10 cellular contexts compared by ENCODE assay signal in genomic region chr2:64062840-64063239, GRCh38. TPM values are rescaled to one million over a fixed set of nuclear protein-coding genes. Genes with fewer than 3 reads are reported as not detected.
DNase-seq lines count a peak whose midpoint lies in the region; ATAC-seq, FAIRE-seq and TF ChIP-seq lines count a peak whose summit lies in the region.
"Had no signal": no experiment of that assay in that cellular context is flagged by ENCODE, and none has a peak within 500 bp of the region (broad histone marks: within the 10 kb centered on the region; RNA-seq: fewer than 3 reads in every experiment).

No MANE protein-coding gene starts in this region.

- intact Hi-C loops in left colon (cut with DNase I, micrococcal nuclease) = no loop called here

- peaks cover 2% of the 10 kb centered on the region for H3K9me3 Mint-ChIP-seq in chondrocyte (ENCODE audit: low read depth)
- H3K9me3 Mint-ChIP-seq: IgD-negative memory B cell had no signal

- H3K27ac Mint-ChIP-seq in chondrocyte (ENCODE audit: unreplicated experiment) = no peak overlapping the region

- H3K9me2 ChIP-seq in DOHH2 (replicated peaks; ENCODE audit: control insufficient read depth, low read length) = no peaks in the 10 kb centered on the region

- H3K4me2 ChIP-seq in DOHH2 (ENCODE audit: low read length) = peak overlapping the region; percentile 62

- peak; percentile 68 for ATAC-seq in left colon

- peaks cover 91% of the 10 kb centered on the region for H3K4me1 ChIP-seq in DOHH2 (ENCODE audit: control insufficient read depth, low read length)
- H3K4me1 ChIP-seq in effector memory CD4-positive, alpha-beta T cell (ENCODE audit: control insufficient read depth, insufficient read depth, low read length, poor library complexity, severe bottlenecking) = no peaks in the 10 kb centered on the region

- H3K4me3 Mint-ChIP-seq in chondrocyte (ENCODE audit: unreplicated experiment) = no peak overlapping the region

- H3K4me3 ChIP-seq in DOHH2 (ENCODE audit: low read length) = peak overlapping the region; percentile 65
- no peak overlapping the region for H3K4me3 ChIP-seq in effector memory CD4-positive, alpha-beta T cell (ENCODE audit: insufficient read depth, low read depth, low read length, poor library complexity, severe bottlenecking)
- H3K4me3 ChIP-seq: esophagus muscularis mucosa had no signal

- no peaks in the 10 kb centered on the region for H3K27me3 ChIP-seq in DOHH2 (ENCODE audit: control insufficient read depth, low read length)
- no peaks in the 10 kb centered on the region for H3K27me3 ChIP-seq in effector memory CD4-positive, alpha-beta T cell (replicated peaks; ENCODE audit: control insufficient read depth, insufficient read depth, low read length, poor library complexity, severe bottlenecking)
- H3K27me3 ChIP-seq: esophagus muscularis mucosa had no signal

- H3K9me3 ChIP-seq in DOHH2 (ENCODE audit: control insufficient read depth, insufficient read depth, low read length) = no peaks in the 10 kb centered on the region
- H3K9me3 ChIP-seq in effector memory CD4-positive, alpha-beta T cell (ENCODE audit: control insufficient read depth, low read length) = no peaks in the 10 kb centered on the region
- H3K9me3 ChIP-seq: esophagus muscularis mucosa had no signal

- peaks cover 28% of the 10 kb centered on the region for H3K79me2 ChIP-seq in DOHH2 (ENCODE audit: control insufficient read depth, low read length)

- no peak for TF ChIP-seq CTCF in DOHH2 (IDR thresholded peaks at IDR 0.05; ENCODE audit: low read depth, low read length, poor library complexity, severe bottlenecking)
- no peak for TF ChIP-seq CTCF in chondrocyte (IDR thresholded peaks at IDR 0.05)

- peak; percentile 71 for FAIRE-seq in H54 (lab: Jason Lieb, UNC)

- peaks cover 52% of the 10 kb centered on the region for H3K36me3 ChIP-seq in DOHH2 (ENCODE audit: control insufficient read depth, low read length)
- no peaks in the 10 kb centered on the region for H3K36me3 ChIP-seq in effector memory CD4-positive, alpha-beta T cell (ENCODE audit: control insufficient read depth, insufficient read depth, low read length)
- H3K36me3 ChIP-seq: esophagus muscularis mucosa had no signal

- H3K27ac ChIP-seq in DOHH2 (ENCODE audit: low read depth, low read length) = peak overlapping the region; percentile 96
- H3K27ac ChIP-seq in effector memory CD4-positive, alpha-beta T cell (ENCODE audit: insufficient read depth, low read length, poor library complexity, severe bottlenecking) = no peak overlapping the region

- no peaks in the 10 kb centered on the region for H4K20me1 ChIP-seq in DOHH2 (ENCODE audit: control insufficient read depth, insufficient read depth, low read depth, low read length)

- DNase-seq in H54 (ENCODE audit: insufficient read length, low spot score) (no peak), SHP77 treated with DMSO at 0.1 percent for 48 hours (lab: John Stamatoyannopoulos, UW) (peak; percentile 35), left colon (no peak), cerebellar nuclear complex (lab: John Stamatoyannopoulos, UW) (no peak), cerebellum (ENCODE audit: low spot score) (no peak), chondrocyte (ENCODE audit: low spot score) (no peak)
- no peak for DNase-seq in effector memory CD4-positive, alpha-beta T cell

- H3F3A ChIP-seq in DOHH2 (ENCODE audit: control insufficient read depth, insufficient read depth) = peaks cover 26% of the 10 kb centered on the region

- no peaks in the 10 kb centered on the region for H3K36me3 Mint-ChIP-seq in chondrocyte (ENCODE audit: low read depth)

- no peaks in the 10 kb centered on the region for H3K27me3 Mint-ChIP-seq in chondrocyte (ENCODE audit: low read depth)
- H3K27me3 Mint-ChIP-seq: IgD-negative memory B cell had no signal

- no peak for TF ChIP-seq POLR2A in H54 (IDR thresholded peaks at IDR 0.05; ENCODE audit: low read depth, low read length)

- peaks cover 24% of the 10 kb centered on the region for H3K4me1 Mint-ChIP-seq in chondrocyte (ENCODE audit: low read depth)

RNA-seq across cellular contexts. Expression of gene VPS54, which starts 43.6 kb away (rescaled TPM):
- total RNA-seq in left colon (10 to 100 TPM; 20.9 to 21.2 TPM), cerebellum (31.2 TPM), chondrocyte (14.1 to 18.5 TPM (median 15.0 TPM) in 3 replicates)
